ENCODE assay signal across 10 cellular contexts in the genomic region with DNA sequence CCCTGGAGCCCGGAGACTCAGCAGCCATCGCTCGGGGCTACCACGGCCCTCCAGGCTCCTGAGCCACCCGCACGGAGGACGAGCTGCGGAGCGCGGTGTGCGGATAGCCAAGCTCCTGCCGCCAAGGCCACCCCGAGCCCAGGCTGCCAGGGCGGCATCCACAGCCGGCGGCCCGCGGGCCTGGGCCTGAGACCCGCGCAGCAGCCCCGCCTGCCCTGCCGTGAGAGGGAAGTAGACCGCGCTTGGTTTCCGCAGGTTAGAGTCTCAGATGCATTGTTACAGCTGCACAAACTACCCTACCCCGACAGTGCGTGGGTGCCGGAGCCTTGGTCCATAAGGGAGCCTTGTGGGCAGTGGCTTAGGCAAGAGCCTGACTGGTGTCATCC.
DNase-seq lines count a peak whose midpoint lies in the region; ATAC-seq lines count a peak whose summit lies in the region.
"Had no signal": no experiment of that assay in that cellular context is flagged by ENCODE, and none has a peak within 500 bp of the region (broad histone marks: within the 10 kb centered on the region; RNA-seq: fewer than 3 reads in every experiment).

No MANE protein-coding gene starts in this region.

- H3K9me3 ChIP-seq in HUES6 (ENCODE audit: control insufficient read depth, insufficient read depth, low read depth, low read length) = 0 out of 2 replicates have a peak, but pooled peaks cover 2% of the 10 kb centered on the region
- H3K9me3 ChIP-seq in iPS DF 6.9 (ENCODE audit: control insufficient read depth, insufficient read depth, low read length) = no peaks in the 10 kb centered on the region
- H3K9me3 ChIP-seq: neutrophil had no signal

- no CpG with 5 or more reads among the region's 28 CpGs for WGBS in iPS DF 6.9 (ENCODE audit: insufficient coverage, insufficient read length)

- H3K4me1 ChIP-seq in HUES6 (ENCODE audit: control insufficient read depth, insufficient read depth, low read length) (peaks cover 6% of the 10 kb centered on the region; the same call in 1 of the 2 replicates), iPS DF 6.9 (ENCODE audit: control insufficient read depth, insufficient read depth, low read length) (peaks cover 2% of the 10 kb centered on the region; the same call in 1 of the 2 replicates)

- DNase-seq in iPS DF 6.9 (ENCODE audit: low read depth, low spot score) (no peak), sciatic nerve (ENCODE audit: low spot score) (no peak), NCI-H774 (lab: John Stamatoyannopoulos, UW) (no peak), SW 1271 (lab: John Stamatoyannopoulos, UW) (no peak)
- DNase-seq: CD8-positive, alpha-beta T cell had no signal

- no peaks in the 10 kb centered on the region for H3K36me3 ChIP-seq in HUES6 (ENCODE audit: control insufficient read depth, insufficient read depth, low read length)
- H3K36me3 ChIP-seq in iPS DF 6.9 (ENCODE audit: control insufficient read depth, insufficient read depth, low read length) = no peaks in the 10 kb centered on the region
- H3K36me3 ChIP-seq: neutrophil had no signal

- intact Hi-C loops in sciatic nerve (cut with DNase I) = no loop called here

- peak overlapping the region; percentile 31 for H3K9ac ChIP-seq in HUES6 (ENCODE audit: low read length)

- no peak overlapping the region for H3K27ac ChIP-seq in HUES6 (ENCODE audit: low read depth, low read length)
- no peak overlapping the region for H3K27ac ChIP-seq in iPS DF 6.9 (ENCODE audit: low read length)
- H3K27ac ChIP-seq: neutrophil had no signal

- H3K27me3 ChIP-seq in HUES6 (ENCODE audit: control insufficient read depth, insufficient read depth, low read length) (no peaks in the 10 kb centered on the region; the same call in 1 of the 2 replicates), iPS DF 6.9 (ENCODE audit: control insufficient read depth, insufficient read depth, low read length) (no peaks in the 10 kb centered on the region)

- ATAC-seq in sciatic nerve (peak; percentile 21), GM21447 (IDR thresholded peaks at IDR 0.05; ENCODE audit: unreplicated experiment) (no peak), HG03521 (IDR thresholded peaks at IDR 0.05; ENCODE audit: unreplicated experiment) (no peak)
- ATAC-seq: CD8-positive, alpha-beta T cell had no signal

- H3K4me3 ChIP-seq in GM08714 (ENCODE audit: low read length) (peak overlapping the region; percentile 0; the same call in 1 of the 2 replicates), HUES6 (ENCODE audit: low read depth, low read length) (peak overlapping the region; percentile 65), iPS DF 6.9 (ENCODE audit: low read length) (peak overlapping the region; percentile 55; the same call in 1 of the 2 replicates)

Comparison
In these comparisons a context has a peak if more than half of its experiments do, and no peak if none do; other contexts are left out.
1. H3K4me3 ChIP-seq: peak in every context shown above with its lines; median percentile 65 in HUES6; 55 in iPS DF 6.9; 0 in GM08714.